In genomic region chr11:2187267-2187707, GRCh38 we compare ENCODE assay signal across 1 cellular context.
A peak's percentile ranks its signal among the peaks of the same experiment; 100 is the strongest.
TF ChIP-seq lines count a peak whose summit lies in the region.

No MANE protein-coding gene starts in this region.

TF ChIP-seq in HEK293, 187 proteins besides CTCF, POLR2A, EP300 and RAD21:
- TF ChIP-seq ZNF211 (tag by site-specific recombination; IDR thresholded peaks at IDR 0.05; ENCODE audit: low read depth), result no peak
- peak; percentile 40; the same call in 1 of the 2 replicates for TF ChIP-seq YY2 (tag by site-specific recombination; IDR thresholded peaks at IDR 0.05)
- TF ChIP-seq ZNF48 (tag by site-specific recombination; IDR thresholded peaks at IDR 0.05), result no peak
- TF ChIP-seq ZNF473 (tag by site-specific recombination; IDR thresholded peaks at IDR 0.05), result peak; percentile 80; the same call in 1 of the 2 replicates
- TF ChIP-seq ZSCAN4 (tag by site-specific recombination; IDR thresholded peaks at IDR 0.05), result 0 out of 2 replicates have a peak, but pooled peaks have one; percentile 5
- TF ChIP-seq ZNF114 (tag by site-specific recombination; IDR thresholded peaks at IDR 0.05), result peak; percentile 87
- no peak for TF ChIP-seq ZSCAN5A (tag by site-specific recombination; IDR thresholded peaks at IDR 0.05)
- TF ChIP-seq, protein P1, sequence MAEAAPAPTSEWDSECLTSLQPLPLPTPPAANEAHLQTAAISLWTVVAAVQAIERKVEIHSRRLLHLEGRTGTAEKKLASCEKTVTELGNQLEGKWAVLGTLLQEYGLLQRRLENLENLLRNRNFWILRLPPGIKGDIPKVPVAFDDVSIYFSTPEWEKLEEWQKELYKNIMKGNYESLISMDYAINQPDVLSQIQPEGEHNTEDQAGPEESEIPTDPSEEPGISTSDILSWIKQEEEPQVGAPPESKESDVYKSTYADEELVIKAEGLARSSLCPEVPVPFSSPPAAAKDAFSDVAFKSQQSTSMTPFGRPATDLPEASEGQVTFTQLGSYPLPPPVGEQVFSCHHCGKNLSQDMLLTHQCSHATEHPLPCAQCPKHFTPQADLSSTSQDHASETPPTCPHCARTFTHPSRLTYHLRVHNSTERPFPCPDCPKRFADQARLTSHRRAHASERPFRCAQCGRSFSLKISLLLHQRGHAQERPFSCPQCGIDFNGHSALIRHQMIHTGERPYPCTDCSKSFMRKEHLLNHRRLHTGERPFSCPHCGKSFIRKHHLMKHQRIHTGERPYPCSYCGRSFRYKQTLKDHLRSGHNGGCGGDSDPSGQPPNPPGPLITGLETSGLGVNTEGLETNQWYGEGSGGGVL (tag by site-specific recombination; IDR thresholded peaks at IDR 0.05), result peak; percentile 20; the same call in 1 of the 2 replicates
- TF ChIP-seq ZNF239 (tag by site-specific recombination; IDR thresholded peaks at IDR 0.05), result peak; percentile 17; the same call in 1 of the 2 replicates
- TF ChIP-seq ZNF19 (tag by site-specific recombination; IDR thresholded peaks at IDR 0.05; ENCODE audit: low read depth), result no peak
- TF ChIP-seq, protein P2, sequence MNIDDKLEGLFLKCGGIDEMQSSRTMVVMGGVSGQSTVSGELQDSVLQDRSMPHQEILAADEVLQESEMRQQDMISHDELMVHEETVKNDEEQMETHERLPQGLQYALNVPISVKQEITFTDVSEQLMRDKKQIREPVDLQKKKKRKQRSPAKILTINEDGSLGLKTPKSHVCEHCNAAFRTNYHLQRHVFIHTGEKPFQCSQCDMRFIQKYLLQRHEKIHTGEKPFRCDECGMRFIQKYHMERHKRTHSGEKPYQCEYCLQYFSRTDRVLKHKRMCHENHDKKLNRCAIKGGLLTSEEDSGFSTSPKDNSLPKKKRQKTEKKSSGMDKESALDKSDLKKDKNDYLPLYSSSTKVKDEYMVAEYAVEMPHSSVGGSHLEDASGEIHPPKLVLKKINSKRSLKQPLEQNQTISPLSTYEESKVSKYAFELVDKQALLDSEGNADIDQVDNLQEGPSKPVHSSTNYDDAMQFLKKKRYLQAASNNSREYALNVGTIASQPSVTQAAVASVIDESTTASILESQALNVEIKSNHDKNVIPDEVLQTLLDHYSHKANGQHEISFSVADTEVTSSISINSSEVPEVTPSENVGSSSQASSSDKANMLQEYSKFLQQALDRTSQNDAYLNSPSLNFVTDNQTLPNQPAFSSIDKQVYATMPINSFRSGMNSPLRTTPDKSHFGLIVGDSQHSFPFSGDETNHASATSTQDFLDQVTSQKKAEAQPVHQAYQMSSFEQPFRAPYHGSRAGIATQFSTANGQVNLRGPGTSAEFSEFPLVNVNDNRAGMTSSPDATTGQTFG (tag by site-specific recombination; IDR thresholded peaks at IDR 0.05; ENCODE audit: borderline replicate concordance), result peak; percentile 62; the same call in 1 of the 2 replicates
- TF ChIP-seq ZNF248 (tag by site-specific recombination; IDR thresholded peaks at IDR 0.05), result 0 out of 2 replicates have a peak, but pooled peaks have one; percentile 14
- 0 out of 2 replicates have a peak, but pooled peaks have one; percentile 11 for TF ChIP-seq ZNF302 (tag by site-specific recombination; IDR thresholded peaks at IDR 0.05; ENCODE audit: low read depth)
- no peak for TF ChIP-seq ZNF157 (tag by site-specific recombination; IDR thresholded peaks at IDR 0.05)
- TF ChIP-seq ZNF785 (tag by site-specific recombination; IDR thresholded peaks at IDR 0.05), result peak; percentile 76; the same call in 1 of the 2 replicates
- TF ChIP-seq ZNF707 (tag by site-specific recombination; IDR thresholded peaks at IDR 0.05), result peak; percentile 60; the same call in 1 of the 2 replicates
- no peak for TF ChIP-seq KLF7 (tag by site-specific recombination; IDR thresholded peaks at IDR 0.05; ENCODE audit: borderline replicate concordance)
- TF ChIP-seq GLI4 (tag by site-specific recombination; IDR thresholded peaks at IDR 0.05), result 0 out of 2 replicates have a peak, but pooled peaks have one; percentile 22
- no peak for TF ChIP-seq GLIS2 (tag by site-specific recombination; IDR thresholded peaks at IDR 0.05)
- peak; percentile 77; the same call in 1 of the 2 replicates for TF ChIP-seq ZNF621 (tag by site-specific recombination; IDR thresholded peaks at IDR 0.05)
- peak; percentile 21; the same call in 1 of the 2 replicates for TF ChIP-seq ZNF701 (tag by site-specific recombination; IDR thresholded peaks at IDR 0.05)
- TF ChIP-seq, protein P3, sequence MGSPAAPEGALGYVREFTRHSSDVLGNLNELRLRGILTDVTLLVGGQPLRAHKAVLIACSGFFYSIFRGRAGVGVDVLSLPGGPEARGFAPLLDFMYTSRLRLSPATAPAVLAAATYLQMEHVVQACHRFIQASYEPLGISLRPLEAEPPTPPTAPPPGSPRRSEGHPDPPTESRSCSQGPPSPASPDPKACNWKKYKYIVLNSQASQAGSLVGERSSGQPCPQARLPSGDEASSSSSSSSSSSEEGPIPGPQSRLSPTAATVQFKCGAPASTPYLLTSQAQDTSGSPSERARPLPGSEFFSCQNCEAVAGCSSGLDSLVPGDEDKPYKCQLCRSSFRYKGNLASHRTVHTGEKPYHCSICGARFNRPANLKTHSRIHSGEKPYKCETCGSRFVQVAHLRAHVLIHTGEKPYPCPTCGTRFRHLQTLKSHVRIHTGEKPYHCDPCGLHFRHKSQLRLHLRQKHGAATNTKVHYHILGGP (tag by site-specific recombination; IDR thresholded peaks at IDR 0.05), result peak; percentile 47; the same call in 1 of the 2 replicates
- 0 out of 2 replicates have a peak, but pooled peaks have one; percentile 87 for TF ChIP-seq ZNF776 (tag by site-specific recombination; IDR thresholded peaks at IDR 0.05; ENCODE audit: borderline replicate concordance)
- TF ChIP-seq ZNF791 (tag by site-specific recombination; IDR thresholded peaks at IDR 0.05), result peak; percentile 28; the same call in 1 of the 2 replicates
- TF ChIP-seq ZNF174 (tag by site-specific recombination; IDR thresholded peaks at IDR 0.05), result no peak
- no peak for TF ChIP-seq ZNF214 (tag by site-specific recombination; IDR thresholded peaks at IDR 0.05; ENCODE audit: borderline replicate concordance)
- TF ChIP-seq ZBTB20 (tag by site-specific recombination; IDR thresholded peaks at IDR 0.05), result peak; percentile 25; the same call in 1 of the 2 replicates
- no peak for TF ChIP-seq GFI1B (tag by site-specific recombination; IDR thresholded peaks at IDR 0.05)
- no peak for TF ChIP-seq ZNF274 (IDR thresholded peaks at IDR 0.05; ENCODE audit: low read length)
- TF ChIP-seq ZNF274 (tag by site-specific recombination; IDR thresholded peaks at IDR 0.05; ENCODE audit: borderline replicate concordance), result 0 out of 2 replicates have a peak, but pooled peaks have one; percentile 6
- no peak; the same call in 1 of the 2 replicates for TF ChIP-seq ZNF140 (tag by site-specific recombination; IDR thresholded peaks at IDR 0.05)
- TF ChIP-seq ZNF544 (tag by site-specific recombination; IDR thresholded peaks at IDR 0.05), result 0 out of 2 replicates have a peak, but pooled peaks have one; percentile 58
- TF ChIP-seq SALL2 (tag by site-specific recombination; IDR thresholded peaks at IDR 0.05; ENCODE audit: borderline replicate concordance), result 0 out of 2 replicates have a peak, but pooled peaks have one; percentile 63
